Comparison of ENCODE assay signal across 2 cellular contexts in genomic region chr1:16721871-16722641, GRCh38.
TF ChIP-seq lines count a peak whose summit lies in the region.

No MANE protein-coding gene starts in this region.

TF ChIP-seq in HEK293T, 16 proteins besides CTCF, POLR2A, EP300 and RAD21:
- TF ChIP-seq CTBP1 (IDR thresholded peaks at IDR 0.05; ENCODE audit: borderline replicate concordance) = no peak
- TF ChIP-seq ZNF384 (IDR thresholded peaks at IDR 0.05) = no peak
- TF ChIP-seq, protein P1, sequence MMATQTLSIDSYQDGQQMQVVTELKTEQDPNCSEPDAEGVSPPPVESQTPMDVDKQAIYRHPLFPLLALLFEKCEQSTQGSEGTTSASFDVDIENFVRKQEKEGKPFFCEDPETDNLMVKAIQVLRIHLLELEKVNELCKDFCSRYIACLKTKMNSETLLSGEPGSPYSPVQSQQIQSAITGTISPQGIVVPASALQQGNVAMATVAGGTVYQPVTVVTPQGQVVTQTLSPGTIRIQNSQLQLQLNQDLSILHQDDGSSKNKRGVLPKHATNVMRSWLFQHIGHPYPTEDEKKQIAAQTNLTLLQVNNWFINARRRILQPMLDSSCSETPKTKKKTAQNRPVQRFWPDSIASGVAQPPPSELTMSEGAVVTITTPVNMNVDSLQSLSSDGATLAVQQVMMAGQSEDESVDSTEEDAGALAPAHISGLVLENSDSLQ (IDR thresholded peaks at IDR 0.05) = no peak
- TF ChIP-seq ELF4 (IDR thresholded peaks at IDR 0.05) = no peak
- TF ChIP-seq TARDBP (IDR thresholded peaks at IDR 0.05) = no peak
- no peak for TF ChIP-seq L3MBTL2 (conservative IDR thresholded peaks at IDR 0.05)
- no peak for TF ChIP-seq FOXK2 (IDR thresholded peaks at IDR 0.05)
- no peak for TF ChIP-seq NFRKB (IDR thresholded peaks at IDR 0.05)
- no peak for TF ChIP-seq FOXM1 (IDR thresholded peaks at IDR 0.05; ENCODE audit: borderline replicate concordance)
- TF ChIP-seq SP1 (IDR thresholded peaks at IDR 0.05) = no peak
- no peak for TF ChIP-seq BHLHE40 (IDR thresholded peaks at IDR 0.05; ENCODE audit: borderline replicate concordance)
- no peak for TF ChIP-seq ARNT (IDR thresholded peaks at IDR 0.05)
- no peak for TF ChIP-seq FOXA1 (IDR thresholded peaks at IDR 0.05)
- TF ChIP-seq HDGF (IDR thresholded peaks at IDR 0.05; ENCODE audit: borderline replicate concordance) = no peak
TF ChIP-seq in HEK293T: peak in this region for 0.

TF ChIP-seq in endothelial cell of umbilical vein, 7 proteins besides CTCF, POLR2A, EP300 and RAD21:
- TF ChIP-seq POLR2AphosphoS5 (IDR thresholded peaks at IDR 0.05; ENCODE audit: insufficient read depth, low read depth, low read length) = no peak
- TF ChIP-seq, protein P2, sequence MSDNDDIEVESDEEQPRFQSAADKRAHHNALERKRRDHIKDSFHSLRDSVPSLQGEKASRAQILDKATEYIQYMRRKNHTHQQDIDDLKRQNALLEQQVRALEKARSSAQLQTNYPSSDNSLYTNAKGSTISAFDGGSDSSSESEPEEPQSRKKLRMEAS (IDR thresholded peaks at IDR 0.05; ENCODE audit: insufficient read depth, insufficient read length) = no peak
- TF ChIP-seq MYC (IDR thresholded peaks at IDR 0.05; ENCODE audit: low read depth, low read length) = no peak
- TF ChIP-seq JUN (IDR thresholded peaks at IDR 0.05; ENCODE audit: borderline replicate concordance, insufficient read depth, insufficient read length, low read depth) = no peak
- no peak for TF ChIP-seq FOS (IDR thresholded peaks at IDR 0.05; ENCODE audit: borderline replicate concordance, insufficient read depth, low read length)
- TF ChIP-seq GATA2 (IDR thresholded peaks at IDR 0.05; ENCODE audit: insufficient read depth, insufficient read length, low read depth, low read length) = no peak
- TF ChIP-seq EZH2 (IDR thresholded peaks at IDR 0.05; ENCODE audit: borderline replicate concordance, low read depth, low read length, severe bottlenecking) = no peak
